ENCODE assay signal across 8 cellular contexts in genomic region chr12:70576341-70577282, GRCh38.
DNase-seq lines count a peak whose midpoint lies in the region; ATAC-seq, FAIRE-seq and TF ChIP-seq lines count a peak whose summit lies in the region.

No MANE protein-coding gene starts in this region.

- CTCF ChIA-PET in AG04450 (lab: Charles Lee) (interaction anchor here (0.6 to 5.2 kb wide), 35 partner anchors 10 to 1219 kb away, joined by 3 to 154 read pairs (median 5); partner anchors contain the start of gene KCNMB4), mammary epithelial cell (lab: Charles Lee; ENCODE audit: low non-redundant PET) (interaction anchor here (0.6 to 1.1 kb wide), 5 partner anchors 174 to 926 kb away, joined by 3 to 17 read pairs (median 6); no protein-coding TSS in a partner anchor)

- H3K79me2 ChIP-seq in mammary epithelial cell (ENCODE audit: insufficient read depth, low read length) = no peaks in the 10 kb centered on the region

- no peak overlapping the region for H2AFZ ChIP-seq in mammary epithelial cell (ENCODE audit: low read depth, low read length)

- H3K4me3 ChIP-seq in AG04450 (ENCODE audit: low read depth, low read length) (no peak overlapping the region), HL-60 (replicated peaks; ENCODE audit: insufficient read depth, low read length) (no peak overlapping the region), mammary epithelial cell (replicated peaks in 1 of 3; ENCODE audit: insufficient read depth in 1 of 3, low read depth in 2 of 3, low read length in 3 of 3) (no peak overlapping the region), kidney (ENCODE audit: low read length in 2 of 2) (no peak overlapping the region), tibial artery (no peak overlapping the region)

- no TSS peak for BruUV-seq in mammary epithelial cell (replicated peaks; lab: Mats Ljungman, UMichigan)

- ATAC-seq in GM18505 (IDR thresholded peaks at IDR 0.05; ENCODE audit: unreplicated experiment) (peak; percentile 56), HG03135 (IDR thresholded peaks at IDR 0.05; ENCODE audit: unreplicated experiment) (no peak)

- intact Hi-C loops in mammary epithelial cell (cut with micrococcal nuclease) (loop anchor here (1.0 to 10.0 kb wide), 7 partner anchors 174 to 922 kb away; no protein-coding TSS in a partner anchor), kidney (cut with DNase I) (loop anchor here (10.0 kb wide), 1 partner anchor 682 kb away; no protein-coding TSS in a partner anchor), tibial artery (cut with DNase I; ENCODE audit: low total_unique reads) (loop anchor here (5.0 kb wide), 1 partner anchor 694 kb away; no protein-coding TSS in a partner anchor)

- in situ Hi-C loops in mammary epithelial cell (cut with MboI; ENCODE audit: low sequenced_read_pairs in 2 of 2) = loop anchor here (5.0 to 25.0 kb wide), 3 partner anchors 436 to 702 kb away; no protein-coding TSS in a partner anchor

- H3K36me3 ChIP-seq in mammary epithelial cell (ENCODE audit: insufficient read depth, low read length) (no peaks in the 10 kb centered on the region), kidney (ENCODE audit: control insufficient read depth in 1 of 2, insufficient read depth in 2 of 2, low read length in 2 of 2) (no peaks in the 10 kb centered on the region), tibial artery (no peaks in the 10 kb centered on the region)

- no peak for TF ChIP-seq POLR2A in GM18505 (IDR thresholded peaks at IDR 0.05; ENCODE audit: borderline replicate concordance, extremely low read depth, insufficient read depth, insufficient read length)

- H3K4me1 ChIP-seq in mammary epithelial cell (ENCODE audit: insufficient read depth, low read length) (no peaks in the 10 kb centered on the region), kidney (ENCODE audit: control insufficient read depth in 1 of 2, insufficient read depth in 1 of 2, low read depth in 1 of 2, low read length in 2 of 2) (no peaks in the 10 kb centered on the region), tibial artery (no peaks in the 10 kb centered on the region)

- no peak overlapping the region for H3K4me2 ChIP-seq in mammary epithelial cell (ENCODE audit: insufficient read depth, low read depth, low read length)

- FAIRE-seq in kidney (lab: Jason Lieb, UNC) = peak; percentile 96

- H3K9me3 ChIP-seq in AG04450 (ENCODE audit: control insufficient read depth, insufficient read depth, low read length) (no peaks in the 10 kb centered on the region), mammary epithelial cell (replicated peaks; ENCODE audit: insufficient read depth, low read length) (no peaks in the 10 kb centered on the region), kidney (ENCODE audit: control insufficient read depth in 1 of 2, low read length in 2 of 2) (no peaks in the 10 kb centered on the region), tibial artery (no peaks in the 10 kb centered on the region)

- TF ChIP-seq CTCF in AG04450 (IDR thresholded peaks at IDR 0.05; ENCODE audit: low read depth, low read length) (peak; percentile 83), HL-60 (IDR thresholded peaks at IDR 0.05; ENCODE audit: insufficient read depth, low read length) (peak; percentile 32), mammary epithelial cell (conservative IDR thresholded peaks at IDR 0.05 in 1 of 2, IDR thresholded peaks at IDR 0.05 in 1 of 2; ENCODE audit: extremely low read depth in 1 of 2, insufficient read depth in 1 of 2, low read depth in 1 of 2, low read length in 2 of 2) (peak; percentile 67 to 81), kidney (IDR thresholded peaks at IDR 0.05; ENCODE audit: borderline replicate concordance, extremely low read depth, insufficient read depth) (peak; percentile 77), tibial artery (IDR thresholded peaks at IDR 0.05) (peak; percentile 75 to 85)

- DNase-seq in AG04450 (ENCODE audit: low read depth, low spot score) = peak; percentile 50
- DNase-seq in HL-60 (ENCODE audit: low read depth in 1 of 2, low spot score in 1 of 2) = peak; percentile 6 to 14
- peak; percentile 79 for DNase-seq in NCI-H69 (lab: John Stamatoyannopoulos, UW)
- peak; percentile 62 for DNase-seq in mammary epithelial cell
- DNase-seq in kidney = no peak
- DNase-seq in tibial artery = no peak

- no peaks in the 10 kb centered on the region for H4K20me1 ChIP-seq in mammary epithelial cell (ENCODE audit: insufficient read depth, low read length)

- POLR2A ChIA-PET in AG04450 (lab: Yijun Ruan, JAX) = no interaction called here

- H3K9ac ChIP-seq in mammary epithelial cell (ENCODE audit: insufficient read depth, low read length) (no peak overlapping the region), kidney (ENCODE audit: low read length in 2 of 2) (no peak overlapping the region)

- 63% methylated on average over 13 of the region's 19 CpGs for WGBS in mammary epithelial cell (ENCODE audit: low coverage, missing lambda C conversion rate)

- dilution Hi-C loops in mammary epithelial cell (cut with HindIII; ENCODE audit: low sequenced_read_pairs) = no loop called here

- H3K27ac ChIP-seq in AG04450 (ENCODE audit: low read depth, low read length) (no peak overlapping the region), HL-60 (replicated peaks) (no peak overlapping the region), mammary epithelial cell (ENCODE audit: insufficient read depth, low read depth, low read length) (no peak overlapping the region), kidney (ENCODE audit: low read depth in 2 of 2, low read length in 2 of 2) (no peak overlapping the region), tibial artery (no peak overlapping the region)

- H3K27me3 ChIP-seq in AG04450 (ENCODE audit: control insufficient read depth, insufficient read depth, low read length) = no peaks in the 10 kb centered on the region
- H3K27me3 ChIP-seq in HL-60 (ENCODE audit: insufficient read depth, poor library complexity, severe bottlenecking) = peaks cover 4% of the 10 kb centered on the region
- H3K27me3 ChIP-seq in mammary epithelial cell (ENCODE audit: insufficient read depth, low read length) = no peaks in the 10 kb centered on the region
- H3K27me3 ChIP-seq in tibial artery = no peaks in the 10 kb centered on the region

Comparison
In these comparisons a context has a peak if more than half of its experiments do, and no peak if none do; other contexts are left out.
1. DNase-seq: peak in AG04450 (single experiment), HL-60 (2 of 2), NCI-H69 (single experiment) and mammary epithelial cell (single experiment); none in kidney (single experiment) and tibial artery (0 of 2).
2. CTCF ChIP-seq: peak in every context shown above with its lines; median percentile 83 in AG04450; 80 in tibial artery; 77 in kidney; 74 in mammary epithelial cell; 32 in HL-60.